9 cellular contexts compared by ENCODE assay signal in genomic region chr5:132103380-132103951, GRCh38. TPM values are rescaled to one million over a fixed set of nuclear protein-coding genes. Genes with fewer than 3 reads are reported as not detected.
A peak's percentile ranks its signal among the peaks of the same experiment; 100 is the strongest.
DNase-seq lines count a peak whose midpoint lies in the region; ATAC-seq, FAIRE-seq and TF ChIP-seq lines count a peak whose summit lies in the region.
"Had no signal": no experiment of that assay in that cellular context is flagged by ENCODE, and none has a peak within 500 bp of the region (broad histone marks: within the 10 kb centered on the region; RNA-seq: fewer than 3 reads in every experiment).

No MANE protein-coding gene starts in this region.

- H3K4me1 ChIP-seq in esophagus squamous epithelium (peaks cover 7 to 18% (median 13%) of the 10 kb centered on the region in 3 donors), pancreas (no peaks in the 10 kb centered on the region), vagina (peaks cover 16% of the 10 kb centered on the region)

- peak; percentile 50 for DNase-seq in GM12891 (ENCODE audit: insufficient read length, low spot score)
- DNase-seq in MV-4-11 (lab: John Stamatoyannopoulos, UW), result peak; percentile 91
- peak; percentile 39 for DNase-seq in activated CD8-positive, alpha-beta memory T cell treated with anti-CD3 and anti-CD28 coated beads, Interleukin-2, amount 50 U/mL, for 1 hour (ENCODE audit: extremely low read depth)
- no peak for DNase-seq in esophagus squamous epithelium (lab: John Stamatoyannopoulos, UW)
- peak; percentile 52 to 85 (median 82) for DNase-seq in pancreas
- DNase-seq in vagina (ENCODE audit: extremely low spot score in 2 of 2), result peak in 1 of 2 donors; percentile 83
- no peak for DNase-seq in DMS79 treated with DMSO at 0.1 percent for 48 hours (lab: John Stamatoyannopoulos, UW)

- intact Hi-C loops in esophagus squamous epithelium (cut with DNase I), result no loop called here
- intact Hi-C loops in pancreas (cut with DNase I), result no loop called here
- intact Hi-C loops in vagina (cut with DNase I), result loop anchor here (5.0 kb wide), 1 partner anchor 1874 kb away; no protein-coding TSS in a partner anchor

- TF ChIP-seq CTCF in esophagus squamous epithelium (IDR thresholded peaks at IDR 0.05) (peak in 1 of 6 experiments; percentile 10), pancreas (IDR thresholded peaks at IDR 0.05) (no peak), vagina (IDR thresholded peaks at IDR 0.05) (no peak)

- ATAC-seq in HG02571 (IDR thresholded peaks at IDR 0.05; ENCODE audit: unreplicated experiment) (peak; percentile 60), pancreas (peak; percentile 85 to 89 (median 88))

- H3K9me3 ChIP-seq in esophagus squamous epithelium (no peaks in the 10 kb centered on the region), pancreas (no peaks in the 10 kb centered on the region), vagina (no peaks in the 10 kb centered on the region)

- H3K27ac ChIP-seq in esophagus squamous epithelium, result peak overlapping the region; percentile 30 to 74 (median 60)
- H3K27ac ChIP-seq in pancreas, result peak overlapping the region in 2 of 4 donors; percentile 34 to 57
- peak overlapping the region; percentile 53 for H3K27ac ChIP-seq in vagina

- H3K27me3 ChIP-seq in esophagus squamous epithelium (no peaks in the 10 kb centered on the region), pancreas (no peaks in the 10 kb centered on the region), vagina (no peaks in the 10 kb centered on the region)

- FAIRE-seq in GM12891 (lab: Jason Lieb, UNC) (peak; percentile 83), pancreas (lab: Jason Lieb, UNC) (no peak)
- FAIRE-seq: frontal cortex had no signal

- no peak overlapping the region for H3K4me3 ChIP-seq in esophagus squamous epithelium
- no peak overlapping the region for H3K4me3 ChIP-seq in pancreas
- H3K4me3 ChIP-seq in vagina, result no peak overlapping the region

- TF ChIP-seq POLR2A in GM12891 (IDR thresholded peaks at IDR 0.05; ENCODE audit: low read depth, low read length) (0 out of 2 replicates have a peak, but pooled peaks have one; percentile 47), esophagus squamous epithelium (IDR thresholded peaks at IDR 0.05) (no peak), vagina (IDR thresholded peaks at IDR 0.05) (no peak)

- H3K36me3 ChIP-seq in esophagus squamous epithelium (no peaks in the 10 kb centered on the region), pancreas (no peaks in the 10 kb centered on the region), vagina (no peaks in the 10 kb centered on the region)

TF ChIP-seq in GM12891, 5 proteins besides CTCF, POLR2A, EP300 and RAD21:
- peak; percentile 14; the same call in 1 of the 2 replicates for TF ChIP-seq POLR2AphosphoS5 (IDR thresholded peaks at IDR 0.05; ENCODE audit: low read depth, low read length)
- TF ChIP-seq TAF1 (IDR thresholded peaks at IDR 0.05; ENCODE audit: low read depth, low read length), result no peak
- peak; percentile 87 for TF ChIP-seq SPI1 (IDR thresholded peaks at IDR 0.05; ENCODE audit: low read depth, low read length)
TF ChIP-seq in GM12891: peak in this region for 2.

RNA-seq across cellular contexts. Expression of gene CSF2, which starts 29.9 kb away (rescaled TPM):
- not detected for polyA plus RNA-seq in GM12891 (2012; ENCODE audit: low read depth, missing spikeins)
- total RNA-seq in esophagus squamous epithelium (not detected), pancreas (under 1 TPM in 1 of 6 donors, not detected in 5; 0.19 TPM), vagina (not detected)
- polyA plus RNA-seq in pancreas, result not detected
- total RNA-seq: frontal cortex had no signal

RNA-seq across cellular contexts. Expression of gene IL3, which starts 43.0 kb away (rescaled TPM):
- not detected for polyA plus RNA-seq in GM12891 (2012; ENCODE audit: low read depth, missing spikeins)
- not detected for total RNA-seq in esophagus squamous epithelium
- not detected for total RNA-seq in pancreas
- not detected for polyA plus RNA-seq in pancreas
- not detected for total RNA-seq in vagina
- total RNA-seq: frontal cortex had no signal

Comparison
In these comparisons a context has a peak if more than half of its experiments do, and no peak if none do; other contexts are left out.
1. DNase-seq: peak in GM12891 (single experiment), MV-4-11 (single experiment), activated CD8-positive, alpha-beta memory T cell treated with anti-CD3 and anti-CD28 coated beads, Interleukin-2, amount 50 U/mL, for 1 hour (single experiment) and pancreas (6 of 6); none in esophagus squamous epithelium (single experiment) and DMS79 treated with DMSO at 0.1 percent for 48 hours (single experiment).